ENCODE assay signal across 10 cellular contexts in genomic region chr1:209879539-209879938, GRCh38. TPM values are rescaled to one million over a fixed set of nuclear protein-coding genes. Genes with fewer than 3 reads are reported as not detected.
DNase-seq lines count a peak whose midpoint lies in the region; ATAC-seq and TF ChIP-seq lines count a peak whose summit lies in the region.
"Had no signal": no experiment of that assay in that cellular context is flagged by ENCODE, and none has a peak within 500 bp of the region (broad histone marks: within the 10 kb centered on the region; RNA-seq: fewer than 3 reads in every experiment).

No MANE protein-coding gene starts in this region.

- H3K36me3 ChIP-seq in H7 (replicated peaks; ENCODE audit: control insufficient read depth, insufficient read depth, low read length), result no peaks in the 10 kb centered on the region

- H3K27me3 ChIP-seq in H7 (ENCODE audit: control insufficient read depth, insufficient read depth, low read length), result no peaks in the 10 kb centered on the region; the same call in 1 of the 2 replicates

- DNase-seq in DMS 273 (lab: John Stamatoyannopoulos, UW; ENCODE audit: unreplicated experiment) (peak; percentile 31), DMS 273 treated with DMSO at 0.1 percent for 48 hours (lab: John Stamatoyannopoulos, UW) (no peak), NCI-H510A treated with DMSO at 0.1 percent for 48 hours (lab: John Stamatoyannopoulos, UW) (peak; percentile 31), epithelial cell of esophagus (ENCODE audit: low read depth) (peak; percentile 71), retina (peak; percentile 72), H4 (ENCODE audit: low spot score) (no peak), H7 (no peak)
- DNase-seq: activated CD4-positive, alpha-beta T cell treated with anti-CD3 and anti-CD28 coated beads, Interleukin-2, amount 10 ng/mL, durations not matched to agents 7 days and 5 days; stimulated activated CD4-positive, alpha-beta T cell treated with anti-CD3 and anti-CD28 coated beads, Interleukin-2, amount 100 ng/mL, for 24 hours had no signal

- H3K4me3 ChIP-seq in epithelial cell of esophagus (ENCODE audit: low read length) (no peak overlapping the region), H7 (ENCODE audit: insufficient read depth, low read depth, low read length) (no peak overlapping the region)

- no peak for TF ChIP-seq CTCF in epithelial cell of esophagus (IDR thresholded peaks at IDR 0.05; ENCODE audit: insufficient read depth, low read depth, low read length, missing control alignments)

- ATAC-seq in GM21515 (IDR thresholded peaks at IDR 0.05; ENCODE audit: unreplicated experiment), result no peak

RNA-seq across cellular contexts. Expression of gene UTP25, which starts 51.8 kb away (rescaled TPM):
- total RNA-seq in H4 (2014; rRNA removed; shearing (Covaris generic)), result 5.6 and 5.7 TPM in 2 replicates
- total RNA-seq in H7 (2014; rRNA removed; shearing (Covaris generic)), result 8.7 and 12.3 TPM in 2 replicates

RNA-seq across cellular contexts. Expression of gene SYT14, which starts 58.5 kb away (rescaled TPM):
- 3.1 TPM in 2 replicates for total RNA-seq in H4 (2014; rRNA removed; shearing (Covaris generic))
- total RNA-seq in H7 (2014; rRNA removed; shearing (Covaris generic)), result 9.1 and 10.6 TPM in 2 replicates
- total RNA-seq: activated CD4-positive, alpha-beta T cell treated with anti-CD3 and anti-CD28 coated beads, Interleukin-2, amount 10 ng/mL, durations not matched to agents 7 days and 5 days had no signal

Comparison
In these comparisons a context has a peak if more than half of its experiments do, and no peak if none do; other contexts are left out.
1. DNase-seq: peak in DMS 273 (single experiment), NCI-H510A treated with DMSO at 0.1 percent for 48 hours (single experiment), epithelial cell of esophagus (single experiment) and retina (single experiment); none in DMS 273 treated with DMSO at 0.1 percent for 48 hours (single experiment), H4 (single experiment) and H7 (single experiment).